ENCODE assay signal across 8 cellular contexts in genomic region chr2:235779444-235779896, GRCh38.
DNase-seq lines count a peak whose midpoint lies in the region; ATAC-seq and TF ChIP-seq lines count a peak whose summit lies in the region.

No MANE protein-coding gene starts in this region.

- H3K27ac ChIP-seq in PC-3 (ENCODE audit: low read length), result no peak overlapping the region

- TF ChIP-seq CTCF in PC-3 (conservative IDR thresholded peaks at IDR 0.05; ENCODE audit: low read depth, low read length) (peak; percentile 92), fibroblast of villous mesenchyme (IDR thresholded peaks at IDR 0.05; ENCODE audit: insufficient read depth, low read depth, low read length) (peak; percentile 94), omental fat pad (IDR thresholded peaks at IDR 0.05) (no peak), type B pancreatic cell (conservative IDR thresholded peaks at IDR 0.05) (peak; percentile 95)

- no peaks in the 10 kb centered on the region for H3K79me2 ChIP-seq in PC-3 (ENCODE audit: low read length)

- ATAC-seq in PC-3, result peak; percentile 98
- ATAC-seq in omental fat pad (ENCODE audit: low FRiP score), result peak; percentile 67

- H3K4me3 Mint-ChIP-seq in activated T-helper 2 cell treated with anti-CD3 and anti-CD28 coated beads, Interferon-gamma antibody, Interleukin-2, Interleukin-4, amounts not matched to agents 10 μg/mL and 5 μg/mL and 100 μg/mL, durations not matched to agents 14 hours and 24 hours and 36 hours (ENCODE audit: low read depth), result no peak overlapping the region
- no peak overlapping the region for H3K4me3 Mint-ChIP-seq in type B pancreatic cell

- BruUV-seq in PC-3 (replicated peaks; lab: Mats Ljungman, UMichigan), result no TSS peak

- no peaks in the 10 kb centered on the region for H3K9me3 Mint-ChIP-seq in activated T-helper 2 cell treated with anti-CD3 and anti-CD28 coated beads, Interferon-gamma antibody, Interleukin-2, Interleukin-4, amounts not matched to agents 10 μg/mL and 5 μg/mL and 100 μg/mL, durations not matched to agents 14 hours and 24 hours and 36 hours
- H3K9me3 Mint-ChIP-seq in type B pancreatic cell, result no peaks in the 10 kb centered on the region

- H3K4me2 ChIP-seq in PC-3 (ENCODE audit: low read length), result no peak overlapping the region

- no peaks in the 10 kb centered on the region for H3K27me3 ChIP-seq in PC-3 (ENCODE audit: low read length)

- no peak overlapping the region for H3K4me3 ChIP-seq in PC-3 (ENCODE audit: low read length)
- no peak overlapping the region for H3K4me3 ChIP-seq in fibroblast of villous mesenchyme (ENCODE audit: low read depth, low read length)

- no peaks in the 10 kb centered on the region for H3K9me2 ChIP-seq in PC-3 (replicated peaks; ENCODE audit: low read length)

- H3K4me1 ChIP-seq in PC-3 (ENCODE audit: insufficient read depth, low read length), result no peaks in the 10 kb centered on the region

- H3K36me3 ChIP-seq in PC-3 (ENCODE audit: low read depth, low read length), result no peaks in the 10 kb centered on the region; the same call in 1 of the 2 replicates

- H2AFZ ChIP-seq in PC-3 (ENCODE audit: low read length), result no peak overlapping the region

- peak; percentile 63 to 64 for DNase-seq in SHP77 (lab: John Stamatoyannopoulos, UW)
- DNase-seq in SHP77 treated with DMSO at 0.1 percent for 48 hours (lab: John Stamatoyannopoulos, UW), result no peak
- DNase-seq in HT1080 (ENCODE audit: low read depth), result peak; percentile 64
- DNase-seq in PC-3, result peak; percentile 85
- DNase-seq in activated T-helper 2 cell treated with anti-CD3 and anti-CD28 coated beads, Interferon-gamma antibody, Interleukin-2, Interleukin-4, amounts not matched to agents 10 μg/mL and 5 μg/mL and 100 μg/mL, durations not matched to agents 14 hours and 24 hours and 36 hours (ENCODE audit: low spot score), result peak; percentile 45
- DNase-seq in fibroblast of villous mesenchyme (ENCODE audit: low read depth), result peak; percentile 68
- peak; percentile 49 for DNase-seq in omental fat pad (ENCODE audit: low spot score)
- DNase-seq in type B pancreatic cell (ENCODE audit: extremely low spot score, unreplicated experiment), result peak; percentile 86

- H3K4me1 Mint-ChIP-seq in activated T-helper 2 cell treated with anti-CD3 and anti-CD28 coated beads, Interferon-gamma antibody, Interleukin-2, Interleukin-4, amounts not matched to agents 10 μg/mL and 5 μg/mL and 100 μg/mL, durations not matched to agents 14 hours and 24 hours and 36 hours (ENCODE audit: low read depth), result no peaks in the 10 kb centered on the region
- peaks cover 4% of the 10 kb centered on the region for H3K4me1 Mint-ChIP-seq in type B pancreatic cell (ENCODE audit: unreplicated experiment)

- intact Hi-C loops in PC-3 (cut with micrococcal nuclease), result loop anchor here (1.0 kb wide), 1 partner anchor 402 kb away; no protein-coding TSS in a partner anchor
- intact Hi-C loops in activated T-helper 2 cell treated with anti-CD3 and anti-CD28 coated beads, Interferon-gamma antibody, Interleukin-2, Interleukin-4, amounts not matched to agents 10 μg/mL and 5 μg/mL and 100 μg/mL, durations not matched to agents 14 hours and 24 hours and 36 hours (cut with micrococcal nuclease), result no loop called here

- no peaks in the 10 kb centered on the region for H3K36me3 Mint-ChIP-seq in activated T-helper 2 cell treated with anti-CD3 and anti-CD28 coated beads, Interferon-gamma antibody, Interleukin-2, Interleukin-4, amounts not matched to agents 10 μg/mL and 5 μg/mL and 100 μg/mL, durations not matched to agents 14 hours and 24 hours and 36 hours (ENCODE audit: low read depth)
- H3K36me3 Mint-ChIP-seq in type B pancreatic cell, result peaks cover 15% of the 10 kb centered on the region

- no peak overlapping the region for H3K27ac Mint-ChIP-seq in activated T-helper 2 cell treated with anti-CD3 and anti-CD28 coated beads, Interferon-gamma antibody, Interleukin-2, Interleukin-4, amounts not matched to agents 10 μg/mL and 5 μg/mL and 100 μg/mL, durations not matched to agents 14 hours and 24 hours and 36 hours
- no peak overlapping the region for H3K27ac Mint-ChIP-seq in type B pancreatic cell

- H4K20me1 ChIP-seq in PC-3 (ENCODE audit: low read length), result no peaks in the 10 kb centered on the region

- CTCF ChIA-PET in PC-3 (lab: Charles Lee), result interaction anchor here (0.6 to 1.8 kb wide), 5 partner anchors 14 to 401 kb away, joined by 3 to 9 read pairs (median 7); no protein-coding TSS in a partner anchor

- no peak overlapping the region for H3K9ac ChIP-seq in PC-3 (ENCODE audit: low read length)

- POLR2A ChIA-PET in PC-3 (lab: Charles Lee; ENCODE audit: unreplicated experiment), result no interaction called here

- H3F3A ChIP-seq in PC-3 (ENCODE audit: low read length, unreplicated experiment), result no peaks in the 10 kb centered on the region

- H3K9me3 ChIP-seq in PC-3 (ENCODE audit: low read length), result no peaks in the 10 kb centered on the region

- peaks cover 4% of the 10 kb centered on the region for H3K27me3 Mint-ChIP-seq in activated T-helper 2 cell treated with anti-CD3 and anti-CD28 coated beads, Interferon-gamma antibody, Interleukin-2, Interleukin-4, amounts not matched to agents 10 μg/mL and 5 μg/mL and 100 μg/mL, durations not matched to agents 14 hours and 24 hours and 36 hours (ENCODE audit: low read depth)
- no peaks in the 10 kb centered on the region for H3K27me3 Mint-ChIP-seq in type B pancreatic cell

Comparison
In these comparisons a context has a peak if more than half of its experiments do, and no peak if none do; other contexts are left out.
1. CTCF ChIP-seq: peak in PC-3 (single experiment), fibroblast of villous mesenchyme (single experiment) and type B pancreatic cell (single experiment); none in omental fat pad (0 of 3).